Comparison of ENCODE assay signal across 8 cellular contexts in the genomic region with DNA sequence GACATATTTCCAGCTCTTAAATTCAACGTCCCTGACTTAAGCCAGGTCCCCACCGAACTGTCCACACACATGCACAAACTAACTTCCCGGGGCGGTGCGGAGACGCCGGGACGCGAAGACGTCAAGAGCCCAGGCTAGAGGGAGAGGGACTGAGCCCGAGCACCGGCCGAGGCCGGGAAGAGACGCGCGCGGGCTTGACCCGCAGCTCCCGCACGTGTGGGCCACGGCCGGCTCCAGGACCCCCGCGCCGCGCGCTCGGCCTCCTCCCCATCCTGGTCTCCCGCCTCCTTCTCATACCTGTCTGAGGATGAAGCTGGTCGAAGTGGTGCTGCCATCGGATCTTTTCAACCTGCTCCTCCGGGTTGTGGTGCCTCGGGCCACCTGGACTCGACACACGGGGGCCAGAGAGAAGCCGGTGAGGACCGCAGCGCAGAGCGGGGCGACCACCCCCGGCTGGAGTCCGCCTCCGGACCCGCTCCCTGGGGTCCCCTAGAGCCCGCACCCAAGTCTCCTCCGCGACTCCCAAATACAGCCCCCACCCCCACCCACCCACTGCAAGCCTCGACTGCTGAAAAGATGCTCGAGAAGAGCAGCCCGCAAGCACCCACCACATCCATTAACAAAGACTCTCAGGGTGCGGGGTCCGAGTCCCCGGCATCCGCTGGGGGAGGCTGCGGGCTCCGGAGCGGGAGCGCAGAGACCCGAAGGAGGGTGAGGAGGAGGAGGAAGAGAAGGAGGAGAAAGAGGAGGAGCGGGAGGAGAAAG. TPM values are rescaled to one million over a fixed set of nuclear protein-coding genes. Genes with fewer than 3 reads are reported as not detected.
DNase-seq lines count a peak whose midpoint lies in the region; ATAC-seq, FAIRE-seq and TF ChIP-seq lines count a peak whose summit lies in the region.

No MANE protein-coding gene starts in this region.

- FAIRE-seq in GM18507 (lab: Jason Lieb, UNC), result no peak
- no peak for FAIRE-seq in HepG2 (lab: Jason Lieb, UNC)

- BruUV-seq in A673 (replicated peaks; lab: Mats Ljungman, UMichigan) (no TSS peak), HepG2 (replicated peaks; lab: Mats Ljungman, UMichigan) (no TSS peak)

- peak overlapping the region; percentile 77 for H3K4me2 ChIP-seq in HepG2 (ENCODE audit: low read depth, low read length)

- no peak overlapping the region for H3K9ac ChIP-seq in HepG2 (ENCODE audit: insufficient read depth, low read depth, low read length)

- peaks cover 15% of the 10 kb centered on the region for H3K4me1 ChIP-seq in A673 (ENCODE audit: insufficient read depth, low read length, poor library complexity, severe bottlenecking)
- H3K4me1 ChIP-seq in HepG2 (ENCODE audit: insufficient read depth, low read length), result peaks cover 38% of the 10 kb centered on the region
- peaks cover 3 to 10% of the 10 kb centered on the region in 2 donors for H3K4me1 ChIP-seq in thoracic aorta (ENCODE audit: control insufficient read depth in 1 of 2, low read depth in 2 of 2)
- no peaks in the 10 kb centered on the region for H3K4me1 ChIP-seq in BE2C

- H3K27ac ChIP-seq in A673 (ENCODE audit: low read depth, low read length, poor library complexity, severe bottlenecking) (no peak overlapping the region), HepG2 (ENCODE audit: extremely low read length, insufficient read depth, low read length) (no peak overlapping the region), thoracic aorta (peak overlapping the region in 1 of 2 donors; percentile 32)

- TF ChIP-seq POLR2A in NB4 (IDR thresholded peaks at IDR 0.05; ENCODE audit: extremely low read depth, insufficient read length), result no peak
- TF ChIP-seq POLR2A in HepG2 (IDR thresholded peaks at IDR 0.05; ENCODE audit: insufficient read depth in 1 of 2, low read depth in 2 of 2, low read length in 2 of 2), result no peak

- no peak overlapping the region for H2AFZ ChIP-seq in HepG2 (ENCODE audit: low read length)

- TF ChIP-seq EP300 in HepG2 (IDR thresholded peaks at IDR 0.05; ENCODE audit: low read depth in 2 of 2, low read length in 2 of 2) (no peak), HepG2 (CRISPR knock-in tag; IDR thresholded peaks at IDR 0.05; ENCODE audit: borderline replicate concordance) (no peak)

- no peaks in the 10 kb centered on the region for H3K79me2 ChIP-seq in HepG2 (ENCODE audit: insufficient read depth, low read length)

- POLR2A ChIA-PET in A673 (lab: Charles Lee; ENCODE audit: low non-redundant PET) (no interaction called here), HepG2 (lab: Yijun Ruan, JAX) (no interaction called here)

- H3K9me3 ChIP-seq in A673 (ENCODE audit: low read depth, low read length, poor library complexity, severe bottlenecking) (no peaks in the 10 kb centered on the region), HepG2 (ENCODE audit: low read length) (no peaks in the 10 kb centered on the region), thoracic aorta (no peaks in the 10 kb centered on the region), BE2C (no peaks in the 10 kb centered on the region)

- H3K27me3 ChIP-seq in A673 (replicated peaks; ENCODE audit: insufficient read depth, low read depth, low read length, poor library complexity), result peaks cover 71% of the 10 kb centered on the region
- peaks cover 21 to 78% of the 10 kb centered on the region in 2 experiments; a peak in 4 of 5 replicates for H3K27me3 ChIP-seq in HepG2 (ENCODE audit: control insufficient read depth in 1 of 2, insufficient read depth in 2 of 2, low read length in 2 of 2)
- no peaks in the 10 kb centered on the region for H3K27me3 ChIP-seq in thoracic aorta (replicated peaks; ENCODE audit: insufficient read depth)
- H3K27me3 ChIP-seq in BE2C, result peaks cover 47% of the 10 kb centered on the region

- in situ Hi-C loops in HepG2 (cut with HindIII; ENCODE audit: extremely low pct_ligation_motif_present, low pct_unique_long_range_greater_than_20kb), result no loop called here

- intact Hi-C loops in A673 (cut with micrococcal nuclease; ENCODE audit: unreplicated experiment), result no loop called here
- intact Hi-C loops in HepG2 (cut with micrococcal nuclease; ENCODE audit: unreplicated experiment), result no loop called here

- ATAC-seq in HepG2, result peak; percentile 75
- no peak for ATAC-seq in thoracic aorta (ENCODE audit: insufficient number of reproducible peaks, low FRiP score, low read depth)
- no peak for ATAC-seq in HG02973 (IDR thresholded peaks at IDR 0.05; ENCODE audit: unreplicated experiment)

- H3K36me3 ChIP-seq in A673 (ENCODE audit: insufficient read depth, low read length, poor library complexity, severe bottlenecking) (no peaks in the 10 kb centered on the region), HepG2 (replicated peaks in 1 of 2; ENCODE audit: control insufficient read depth in 1 of 2, insufficient read depth in 2 of 2, low read length in 2 of 2) (no peaks in the 10 kb centered on the region), thoracic aorta (no peaks in the 10 kb centered on the region), BE2C (no peaks in the 10 kb centered on the region)

- H3K4me3 ChIP-seq in A673 (ENCODE audit: low read depth, low read length, poor library complexity, severe bottlenecking), result peak overlapping the region; percentile 52
- peak overlapping the region; percentile 67 for H3K4me3 ChIP-seq in NB4 (ENCODE audit: low read depth, low read length)
- peak overlapping the region; percentile 45 to 71 (median 56) for H3K4me3 ChIP-seq in HepG2 (replicated peaks in 1 of 3; ENCODE audit: insufficient read depth in 1 of 3, low read depth in 2 of 3, low read length in 3 of 3)
- peak overlapping the region; percentile 89 for H3K4me3 ChIP-seq in thoracic aorta
- H3K4me3 ChIP-seq in BE2C (ENCODE audit: low read depth, low read length), result no peak overlapping the region

- WGBS in HepG2 (ENCODE audit: low lambda C conversion rate), result 4% methylated on average over 44 of the region's 61 CpGs

- TF ChIP-seq CTCF in A673 (conservative IDR thresholded peaks at IDR 0.05; ENCODE audit: low read depth, low read length) (no peak), NB4 (IDR thresholded peaks at IDR 0.05; ENCODE audit: low read depth, low read length) (no peak), HepG2 (CRISPR knock-in tag; IDR thresholded peaks at IDR 0.05) (no peak), thoracic aorta (IDR thresholded peaks at IDR 0.05) (no peak), BE2C (IDR thresholded peaks at IDR 0.05; ENCODE audit: low read depth, low read length) (no peak)

- H4K20me1 ChIP-seq in HepG2 (ENCODE audit: insufficient read depth, low read length), result no peaks in the 10 kb centered on the region

- CTCF ChIA-PET in A673 (lab: Charles Lee) (no interaction called here), HepG2 (lab: Yijun Ruan, JAX; ENCODE audit: low intra/inter-chr PET ratio, low total read pairs) (no interaction called here)

- DNase-seq in A673 (ENCODE audit: low spot score) (peak; percentile 9), GM18507 (ENCODE audit: extremely low spot score, insufficient read length, low read depth) (peak; percentile 14), NB4 (ENCODE audit: low read depth) (peak; percentile 42), cerebellar cortex (ENCODE audit: low spot score) (peak; percentile 16), HepG2 (ENCODE audit: low spot score) (no peak), thoracic aorta (ENCODE audit: low spot score) (no peak), BE2C (no peak)

- no peak for TF ChIP-seq RAD21 in HepG2 (CRISPR knock-in tag; IDR thresholded peaks at IDR 0.05)

TF ChIP-seq in HepG2, 621 proteins besides CTCF, POLR2A, EP300 and RAD21 (continues in another document):
- 0 out of 2 replicates have a peak, but pooled peaks have one; percentile 51 for TF ChIP-seq ZNF598 (CRISPR knock-in tag; IDR thresholded peaks at IDR 0.05; ENCODE audit: borderline replicate concordance)
- TF ChIP-seq SOX13 (IDR thresholded peaks at IDR 0.05), result 0 out of 2 replicates have a peak, but pooled peaks have one; percentile 27
- TF ChIP-seq SOX13 (CRISPR knock-in tag; conservative IDR thresholded peaks at IDR 0.05 in 1 of 2, IDR thresholded peaks at IDR 0.05 in 1 of 2), result no peak
- no peak for TF ChIP-seq ZNF776 (CRISPR knock-in tag; IDR thresholded peaks at IDR 0.05)
- peak; percentile 39 for TF ChIP-seq TAF15 (IDR thresholded peaks at IDR 0.05; ENCODE audit: low read depth, low read length, poor library complexity, severe bottlenecking)
- 0 out of 2 replicates have a peak, but pooled peaks have one; percentile 28 for TF ChIP-seq ATF7-NPFF (CRISPR knock-in tag; IDR thresholded peaks at IDR 0.05; ENCODE audit: low read depth)
- TF ChIP-seq ZNF333 (CRISPR knock-in tag; IDR thresholded peaks at IDR 0.05; ENCODE audit: borderline replicate concordance), result no peak
- TF ChIP-seq NPAS2 (CRISPR knock-in tag; IDR thresholded peaks at IDR 0.05; ENCODE audit: borderline replicate concordance), result no peak
- TF ChIP-seq ZNF547 (CRISPR knock-in tag; IDR thresholded peaks at IDR 0.05), result 0 out of 2 replicates have a peak, but pooled peaks have one; percentile 64
- peak; percentile 59 for TF ChIP-seq EZH2 (conservative IDR thresholded peaks at IDR 0.05; ENCODE audit: low read depth, low read length)

RNA-seq across cellular contexts. Expression of a gene that starts 0.6 kb away (rescaled TPM):
- total RNA-seq in A673 (2021) (0.19 TPM in 1 of 2 replicates, not detected in the other), HepG2 (2016; rRNA removed; fragmentation: Illumina TruSeq; extraction: Trizol) (9.5 and 14.3 TPM in 2 replicates), thoracic aorta (10 to 100 TPM in 1 of 2 donors, 1 to 10 TPM in 1; 5.6 to 13.8 TPM)
- 8.4 and 9.3 TPM in 2 replicates for total RNA-seq in HepG2 (2016; cell fraction: cytosol; rRNA removed; fragmentation: Illumina TruSeq; extraction: Trizol; ENCODE audit: low read depth)
- 12.5 and 16.2 TPM in 2 replicates for total RNA-seq in HepG2 (2016; cell fraction: insoluble cytoplasmic fraction; rRNA removed; fragmentation: Illumina TruSeq; extraction: Trizol)
- 5.5 and 7.4 TPM in 2 replicates for total RNA-seq in HepG2 (2016; cell fraction: membrane; rRNA removed; fragmentation: Illumina TruSeq; extraction: Trizol)
- total RNA-seq in HepG2 (2016; cell fraction: nucleus; rRNA removed; fragmentation: Illumina TruSeq; extraction: Trizol), result 49.9 and 50.0 TPM in 2 replicates
- polyA plus RNA-seq in HepG2 (2011; rRNA removed), result 3.9 and 5.1 TPM in 2 replicates
- polyA plus RNA-seq in HepG2 (2011; cell fraction: cytosol; rRNA removed), result 1.0 and 1.2 TPM in 2 replicates
- 8.4 and 10.5 TPM in 2 replicates for polyA plus RNA-seq in HepG2 (2011; cell fraction: nucleus; rRNA removed)
- polyA plus RNA-seq in HepG2 (2012), result 2.6 and 3.3 TPM in 2 replicates
- polyA plus RNA-seq in HepG2 (2016; cell fraction: cytosol; fragmentation: Illumina TruSeq; extraction: Trizol; ENCODE audit: low read depth), result 0.25 and 0.48 TPM in 2 replicates
- 5.0 and 5.5 TPM in 2 replicates for polyA plus RNA-seq in HepG2 (2016; cell fraction: insoluble cytoplasmic fraction; fragmentation: Illumina TruSeq; extraction: Trizol; ENCODE audit: low read depth)
- 1.7 and 2.1 TPM in 2 replicates for polyA plus RNA-seq in HepG2 (2016; cell fraction: membrane; fragmentation: Illumina TruSeq; extraction: Trizol; ENCODE audit: low read depth)
- 26.0 and 29.1 TPM in 2 replicates for polyA plus RNA-seq in HepG2 (2016; cell fraction: nucleus; fragmentation: Illumina TruSeq; extraction: Trizol; ENCODE audit: insufficient read depth, low read depth)
- 0.35 and 13.9 TPM in 2 replicates for polyA minus RNA-seq in HepG2 (2011; rRNA and poly(A)+ RNA removed; ENCODE audit: low replicate concordance)
- 4.7 and 6.0 TPM in 2 replicates for polyA minus RNA-seq in HepG2 (2011; cell fraction: cytosol; rRNA and poly(A)+ RNA removed)
- 47.0 and 50.5 TPM in 2 replicates for polyA minus RNA-seq in HepG2 (2011; cell fraction: nucleus; rRNA and poly(A)+ RNA removed)
- 0.83 TPM for polyA plus RNA-seq in BE2C (2012; ENCODE audit: insufficient read depth, insufficient read length, low read depth)

Comparison
In these comparisons a context has a peak if more than half of its experiments do, and no peak if none do; other contexts are left out.
1. DNase-seq: peak in A673 (single experiment), GM18507 (single experiment), NB4 (single experiment) and cerebellar cortex (single experiment); none in HepG2 (single experiment), thoracic aorta (single experiment) and BE2C (single experiment).